ENCODE assay signal across 8 cellular contexts in the genomic region with DNA sequence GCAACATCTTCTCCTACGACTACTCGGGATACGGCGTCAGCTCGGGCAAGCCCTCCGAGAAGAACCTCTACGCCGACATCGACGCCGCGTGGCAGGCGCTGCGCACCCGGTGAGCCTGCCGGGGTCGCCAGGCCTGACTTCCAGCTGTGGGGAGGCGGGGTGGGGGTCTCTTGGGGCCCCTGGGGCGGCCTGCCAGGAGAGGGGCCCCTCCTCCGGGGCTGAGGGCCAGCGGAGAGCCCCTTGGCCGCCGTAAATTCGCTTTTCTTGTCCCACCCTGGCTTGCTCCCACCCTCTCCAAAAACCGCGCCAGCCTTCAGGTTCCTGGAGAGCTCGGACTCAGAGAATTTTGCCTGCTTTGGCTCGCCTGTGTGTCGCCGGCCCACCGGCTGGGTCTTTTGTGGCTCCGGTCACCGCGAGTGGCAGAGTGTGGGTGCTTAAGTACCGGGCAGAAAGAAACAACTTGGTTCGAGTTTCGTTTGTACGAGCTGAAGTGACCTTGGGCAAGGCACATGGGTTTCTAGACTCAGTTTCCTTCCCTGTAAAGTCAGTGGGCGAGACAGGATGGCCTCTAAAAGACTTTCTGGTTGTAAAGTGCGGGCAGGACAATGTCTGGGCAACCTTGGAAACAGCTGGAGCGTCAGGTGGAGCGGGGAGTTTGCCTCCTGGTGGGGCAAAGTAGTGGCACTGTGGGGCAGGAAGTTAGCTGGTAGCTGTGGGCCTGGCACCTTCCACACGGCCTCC. TPM values are rescaled to one million over a fixed set of nuclear protein-coding genes. Genes with fewer than 3 reads are reported as not detected.
DNase-seq lines count a peak whose midpoint lies in the region; ATAC-seq and TF ChIP-seq lines count a peak whose summit lies in the region.

No MANE protein-coding gene starts in this region.

- H3K9me3 ChIP-seq in AG04450 (ENCODE audit: control insufficient read depth, insufficient read depth, low read length) = no peaks in the 10 kb centered on the region; the same call in 1 of the 2 replicates
- H3K9me3 ChIP-seq in PC-3 (ENCODE audit: low read length) = no peaks in the 10 kb centered on the region
- H3K9me3 ChIP-seq in adrenal gland (replicated peaks in 1 of 3) = no peaks in the 10 kb centered on the region

- H2AFZ ChIP-seq in PC-3 (ENCODE audit: low read length) = 0 out of 2 replicates have a peak overlapping the region, but pooled peaks have one; percentile 22

- intact Hi-C loops in PC-3 (cut with micrococcal nuclease) (loop anchor here (2.0 to 5.0 kb wide), 4 partner anchors 34 to 129 kb away; a partner anchor contains a TSS), adrenal gland (cut with DNase I) (no loop called here)

- H3K36me3 ChIP-seq in PC-3 (ENCODE audit: low read depth, low read length) (no peaks in the 10 kb centered on the region), adrenal gland (replicated peaks in 1 of 2) (no peaks in the 10 kb centered on the region)

- peaks cover 63% of the 10 kb centered on the region for H3K79me2 ChIP-seq in PC-3 (ENCODE audit: low read length)

- TF ChIP-seq CTCF in AG04450 (IDR thresholded peaks at IDR 0.05; ENCODE audit: low read depth, low read length) (peak; percentile 43), PC-3 (conservative IDR thresholded peaks at IDR 0.05; ENCODE audit: low read depth, low read length) (peak; percentile 51; the same call in 1 of the 2 replicates), adrenal gland (IDR thresholded peaks at IDR 0.05) (peak in 2 of 6 experiments; percentile 17 to 35)

- no peak for TF ChIP-seq POLR2A in adrenal gland (IDR thresholded peaks at IDR 0.05)

- H4K20me1 ChIP-seq in PC-3 (ENCODE audit: low read length) = peaks cover 31% of the 10 kb centered on the region

- POLR2A ChIA-PET in AG04450 (lab: Yijun Ruan, JAX) (interaction anchor here (0.6 to 2.3 kb wide), 6 partner anchors 10 to 215 kb away, joined by 3 to 7 read pairs (median 4); a partner anchor contains a TSS), PC-3 (lab: Charles Lee; ENCODE audit: unreplicated experiment) (no interaction called here)

- H3K4me1 ChIP-seq in PC-3 (ENCODE audit: insufficient read depth, low read length) (peaks cover 69% of the 10 kb centered on the region), adrenal gland (replicated peaks in 1 of 2) (peaks cover 13 to 18% of the 10 kb centered on the region in 2 donors)

- CTCF ChIA-PET in AG04450 (lab: Charles Lee) (interaction anchor here (0.9 to 1.4 kb wide), 3 partner anchors 17 to 129 kb away, joined by 4 to 7 read pairs (median 5); no protein-coding TSS in a partner anchor), PC-3 (lab: Charles Lee) (interaction anchor here (0.7 to 1.8 kb wide), 3 partner anchors 35 to 80 kb away, joined by 3 to 7 read pairs (median 5); no protein-coding TSS in a partner anchor)

- ATAC-seq in GM21360 (IDR thresholded peaks at IDR 0.05; ENCODE audit: unreplicated experiment) (peak; percentile 24), PC-3 (peak; percentile 31), HG03139 (IDR thresholded peaks at IDR 0.05; ENCODE audit: unreplicated experiment) (no peak)

- no peak overlapping the region for H3K27ac ChIP-seq in AG04450 (ENCODE audit: low read depth, low read length)
- H3K27ac ChIP-seq in PC-3 (ENCODE audit: low read length) = peak overlapping the region; percentile 76
- H3K27ac ChIP-seq in adrenal gland = peak overlapping the region in 3 of 5 donors; percentile 7 to 85 (median 44)
- peak overlapping the region in 20 of 21 experiments; percentile 34 to 93 (median 77) for H3K27ac ChIP-seq in skin epidermis

- peak overlapping the region; percentile 93 for H3K4me2 ChIP-seq in PC-3 (ENCODE audit: low read length)

- H3K9ac ChIP-seq in PC-3 (ENCODE audit: low read length) = peak overlapping the region; percentile 95

- H3K27me3 ChIP-seq in AG04450 (ENCODE audit: control insufficient read depth, insufficient read depth, low read length) (no peaks in the 10 kb centered on the region), PC-3 (ENCODE audit: low read length) (no peaks in the 10 kb centered on the region), adrenal gland (no peaks in the 10 kb centered on the region)

- peak overlapping the region; percentile 91 for H3K4me3 ChIP-seq in AG04450 (ENCODE audit: low read depth, low read length)
- H3K4me3 ChIP-seq in PC-3 (ENCODE audit: low read length) = peak overlapping the region; percentile 96
- peak overlapping the region; percentile 2 to 85 (median 33) for H3K4me3 ChIP-seq in adrenal gland
- H3K4me3 ChIP-seq in iPS-11a (ENCODE audit: low read depth, low read length) = peak overlapping the region; percentile 66
- peak overlapping the region; percentile 46 to 83 (median 58) for H3K4me3 ChIP-seq in skin epidermis

- H3K9me2 ChIP-seq in PC-3 (replicated peaks; ENCODE audit: low read length) = no peaks in the 10 kb centered on the region

- 3 to 9% (median 6%) methylated on average over 18 to 43 of the region's 43 CpGs for WGBS in adrenal gland, 4 donors

- BruUV-seq in PC-3 (replicated peaks; lab: Mats Ljungman, UMichigan) = no TSS peak

- H3F3A ChIP-seq in PC-3 (ENCODE audit: low read length, unreplicated experiment) = no peaks in the 10 kb centered on the region

- DNase-seq in AG04450 (ENCODE audit: low read depth, low spot score) (no peak), PC-3 (peak; percentile 62), adrenal gland (peak in 6 of 7 donors; percentile 2 to 54 (median 25)), NCI-H345 treated with DMSO at 0.1 percent for 48 hours (lab: John Stamatoyannopoulos, UW; ENCODE audit: unreplicated experiment) (no peak)

RNA-seq across cellular contexts. Expression of a gene that starts 1.0 kb away (rescaled TPM):
- polyA plus RNA-seq in AG04450 (2011; rRNA removed) (29.0 and 30.8 TPM in 2 replicates), adrenal gland (1 to 10 TPM; 1.9 to 6.6 (median 2.1) TPM)
- polyA minus RNA-seq in AG04450 (2011; rRNA and poly(A)+ RNA removed) = 36.5 and 38.1 TPM in 2 replicates
- total RNA-seq in PC-3 (2014; rRNA removed) (10.3 and 14.2 TPM in 2 replicates), adrenal gland (1 to 10 TPM; 2.1 to 9.9 (median 5.6) TPM)

Comparison
In these comparisons a context has a peak if more than half of its experiments do, and no peak if none do; other contexts are left out.
1. DNase-seq: peak in PC-3 (single experiment) and adrenal gland (6 of 7); none in AG04450 (single experiment) and NCI-H345 treated with DMSO at 0.1 percent for 48 hours (single experiment).
2. H3K4me3 ChIP-seq: peak in every context shown above with its lines; median percentile 96 in PC-3; 91 in AG04450; 66 in iPS-11a; 58 in skin epidermis; 33 in adrenal gland.